13 cellular contexts compared by ENCODE assay signal in the genomic region with DNA sequence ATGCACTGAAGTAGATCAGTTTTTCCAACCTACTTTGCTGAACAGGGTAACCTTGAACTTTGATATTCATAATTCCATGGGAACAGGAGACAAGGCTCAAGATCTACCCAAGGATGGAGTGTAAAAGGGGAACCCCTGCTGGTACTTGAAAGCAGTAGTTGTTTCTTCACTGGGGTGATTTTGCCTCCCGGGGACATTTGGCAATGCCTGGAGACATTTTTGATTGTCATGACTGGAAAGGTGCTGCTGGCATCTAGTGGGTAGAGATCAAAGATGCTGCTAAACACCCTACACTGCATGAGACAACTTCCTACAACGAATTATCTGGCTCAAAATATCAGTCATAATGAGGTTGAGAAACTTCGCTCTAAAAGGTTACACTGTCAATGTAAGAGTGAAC.
DNase-seq lines count a peak whose midpoint lies in the region; ATAC-seq and TF ChIP-seq lines count a peak whose summit lies in the region.
"Had no signal": no experiment of that assay in that cellular context is flagged by ENCODE, and none has a peak within 500 bp of the region (broad histone marks: within the 10 kb centered on the region; RNA-seq: fewer than 3 reads in every experiment).

No MANE protein-coding gene starts in this region.

- H3K27ac ChIP-seq in heart right ventricle (no peak overlapping the region), right atrium auricular region (no peak overlapping the region), RWPE1 (no peak overlapping the region), foreskin keratinocyte (no peak overlapping the region), coronary artery (no peak overlapping the region)
- H3K27ac ChIP-seq: upper lobe of right lung had no signal

- H3K4me3 ChIP-seq in heart right ventricle (no peak overlapping the region), right atrium auricular region (no peak overlapping the region), coronary artery (no peak overlapping the region)
- H3K4me3 ChIP-seq: upper lobe of right lung had no signal

- H3K36me3 ChIP-seq in heart right ventricle (no peaks in the 10 kb centered on the region), right atrium auricular region (no peaks in the 10 kb centered on the region)
- H3K36me3 ChIP-seq: upper lobe of right lung had no signal

- intact Hi-C loops in heart right ventricle (cut with DNase I) = no loop called here

- peak in 1 of 8 donors; percentile 25 for ATAC-seq in heart right ventricle
- ATAC-seq in foreskin keratinocyte = peak; percentile 11
- ATAC-seq: activated CD8-positive, alpha-beta memory T cell treated with anti-CD3 and anti-CD28 coated beads, Interleukin-2, amount 10 ng/mL, durations not matched to agents 7 days and 5 days; effector memory CD8-positive, alpha-beta T cell; upper lobe of right lung had no signal

- H3K27me3 ChIP-seq in heart right ventricle = peaks cover 0 to 24% (median 7%) of the 10 kb centered on the region in 7 donors
- H3K27me3 ChIP-seq in right atrium auricular region = no peaks in the 10 kb centered on the region
- H3K27me3 ChIP-seq in foreskin keratinocyte = peaks cover 44% of the 10 kb centered on the region
- H3K27me3 ChIP-seq: upper lobe of right lung had no signal

- WGBS in heart right ventricle, 2 donors = 39 to 49% methylated on average over 3 of the region's 3 CpGs

- peak in 6 of 9 donors; percentile 15 to 45 (median 32) for TF ChIP-seq CTCF in heart right ventricle (IDR thresholded peaks at IDR 0.05)
- TF ChIP-seq CTCF in right atrium auricular region (IDR thresholded peaks at IDR 0.05) = peak in 1 of 2 donors; percentile 54
- TF ChIP-seq CTCF in RWPE1 (conservative IDR thresholded peaks at IDR 0.05; ENCODE audit: low read depth) = no peak
- peak; percentile 59 for TF ChIP-seq CTCF in foreskin keratinocyte (conservative IDR thresholded peaks at IDR 0.05)
- TF ChIP-seq CTCF in coronary artery (IDR thresholded peaks at IDR 0.05) = no peak

- CTCF ChIA-PET in RWPE1 (lab: Yijun Ruan, JAX) = interaction anchor here (0.8 kb wide), 1 partner anchor 222 kb away, joined by 3 read pairs; no protein-coding TSS in a partner anchor

- POLR2A ChIA-PET in RWPE1 (lab: Yijun Ruan, JAX; ENCODE audit: low non-redundant PET) = no interaction called here

- H3K4me1 ChIP-seq in heart right ventricle = no peaks in the 10 kb centered on the region
- H3K4me1 ChIP-seq in right atrium auricular region = no peaks in the 10 kb centered on the region
- no peaks in the 10 kb centered on the region for H3K4me1 ChIP-seq in foreskin keratinocyte
- H3K4me1 ChIP-seq: upper lobe of right lung had no signal

- DNase-seq in heart right ventricle = no peak
- no peak for DNase-seq in right atrium auricular region (ENCODE audit: low spot score)
- peak; percentile 44 for DNase-seq in RWPE1 (ENCODE audit: low spot score)
- peak; percentile 20 to 35 for DNase-seq in foreskin keratinocyte
- DNase-seq in occipital lobe (lab: John Stamatoyannopoulos, UW) = no peak
- no peak for DNase-seq in coronary artery (ENCODE audit: low spot score)
- DNase-seq in NCI-H82 treated with DMSO at 0.1 percent for 48 hours (lab: John Stamatoyannopoulos, UW; ENCODE audit: unreplicated experiment) = no peak
- DNase-seq in NCI-H524 treated with DMSO at 0.1 percent for 48 hours (lab: John Stamatoyannopoulos, UW) = no peak
- DNase-seq: activated CD8-positive, alpha-beta memory T cell treated with anti-CD3 and anti-CD28 coated beads, Interleukin-2, amount 10 ng/mL, durations not matched to agents 7 days and 5 days; activated naive CD8-positive, alpha-beta T cell treated with anti-CD3 and anti-CD28 coated beads for 36 hours; effector memory CD8-positive, alpha-beta T cell; NCI-H2029 treated with DMSO at 0.1 percent for 48 hours; upper lobe of right lung had no signal

- peaks cover 0 to 16% (median 0%) of the 10 kb centered on the region in 11 donors for H3K9me3 ChIP-seq in heart right ventricle
- H3K9me3 ChIP-seq in right atrium auricular region = peaks cover 0 to 12% of the 10 kb centered on the region in 2 donors
- H3K9me3 ChIP-seq: upper lobe of right lung had no signal

Comparison
In these comparisons a context has a peak if more than half of its experiments do, and no peak if none do; other contexts are left out.
1. DNase-seq: peak in RWPE1 (single experiment) and foreskin keratinocyte (2 of 2); none in heart right ventricle (0 of 2), right atrium auricular region (single experiment), occipital lobe (single experiment), coronary artery (single experiment), NCI-H82 treated with DMSO at 0.1 percent for 48 hours (single experiment) and NCI-H524 treated with DMSO at 0.1 percent for 48 hours (single experiment).
2. CTCF ChIP-seq: peak in heart right ventricle (6 of 9) and foreskin keratinocyte (single experiment); none in RWPE1 (single experiment) and coronary artery (single experiment).